16 cellular contexts compared by ENCODE assay signal in the genomic region with DNA sequence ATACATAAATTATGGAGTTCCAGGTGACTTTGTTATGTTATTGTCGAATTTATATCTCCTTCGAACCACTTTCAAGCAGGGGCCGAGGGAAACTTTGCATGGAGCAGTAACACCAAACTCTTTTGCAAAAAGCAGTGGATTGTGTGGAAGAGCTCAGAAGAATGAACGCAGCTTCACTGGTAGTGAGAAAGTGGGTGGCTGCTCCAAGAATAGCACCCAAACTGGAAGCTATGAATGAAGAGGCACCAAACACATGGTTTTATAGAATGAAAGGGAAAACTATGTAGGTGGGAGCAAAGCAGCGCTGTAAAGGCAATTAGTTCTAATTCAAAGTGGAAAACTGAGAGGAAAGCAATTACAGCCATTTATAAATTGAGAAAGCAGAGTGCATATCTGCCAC.
DNase-seq lines count a peak whose midpoint lies in the region; ATAC-seq and TF ChIP-seq lines count a peak whose summit lies in the region.
"Had no signal": no experiment of that assay in that cellular context is flagged by ENCODE, and none has a peak within 500 bp of the region (broad histone marks: within the 10 kb centered on the region; RNA-seq: fewer than 3 reads in every experiment).

No MANE protein-coding gene starts in this region.

- peak overlapping the region; percentile 68 for H2AK5ac ChIP-seq in mesenchymal stem cell (ENCODE audit: low read length, severe bottlenecking)

- H3K4me2 ChIP-seq in GM23338 (no peak overlapping the region), mesenchymal stem cell (ENCODE audit: low read length, poor library complexity, severe bottlenecking) (no peak overlapping the region)
- H3K4me2 ChIP-seq: BLaER1 had no signal

- no peak overlapping the region for H4K91ac ChIP-seq in mesenchymal stem cell (ENCODE audit: low read length)

- H3K36me3 Mint-ChIP-seq in GM23338 (ENCODE audit: low read depth), result peaks cover 17% of the 10 kb centered on the region; the same call in 2 of the 3 replicates
- no peaks in the 10 kb centered on the region for H3K36me3 Mint-ChIP-seq in T-helper 2 cell treated with Interferon-gamma antibody and Interleukin-4, amounts not matched to agents 5 μg/mL and 100 μg/mL, for 36 hours (ENCODE audit: low read depth)
- H3K36me3 Mint-ChIP-seq: CD4-positive, CD25-positive, alpha-beta regulatory T cell; CD8-positive, alpha-beta T cell had no signal

- H3K4me3 ChIP-seq in GM23338, result no peak overlapping the region
- H3K4me3 ChIP-seq in HUES48 (ENCODE audit: low read depth, low read length), result no peak overlapping the region
- H3K4me3 ChIP-seq in mesenchymal stem cell (ENCODE audit: insufficient read depth in 1 of 2, low read depth in 1 of 2, low read length in 2 of 2), result no peak overlapping the region
- H3K4me3 ChIP-seq: BLaER1 had no signal

- no peak overlapping the region for H2BK120ac ChIP-seq in mesenchymal stem cell (ENCODE audit: low read depth, low read length)

- peak overlapping the region; percentile 49; the same call in 1 of the 2 replicates for H3K27ac Mint-ChIP-seq in GM23338
- no peak overlapping the region for H3K27ac Mint-ChIP-seq in T-helper 2 cell treated with Interferon-gamma antibody and Interleukin-4, amounts not matched to agents 5 μg/mL and 100 μg/mL, for 36 hours
- H3K27ac Mint-ChIP-seq: B cell; CD4-positive, CD25-positive, alpha-beta regulatory T cell; CD8-positive, alpha-beta T cell had no signal

- H2BK5ac ChIP-seq in mesenchymal stem cell (ENCODE audit: low read depth, low read length, poor library complexity, severe bottlenecking), result no peak overlapping the region

- no peak overlapping the region for H2AFZ ChIP-seq in GM23338
- H2AFZ ChIP-seq in mesenchymal stem cell (ENCODE audit: low read depth, low read length), result no peak overlapping the region

- no peak for TF ChIP-seq CTCF in GM23338 (conservative IDR thresholded peaks at IDR 0.05; ENCODE audit: low read depth in 2 of 2)

- H3K9me3 ChIP-seq in HUES48 (ENCODE audit: control insufficient read depth, insufficient read depth, low read length) (no peaks in the 10 kb centered on the region), mesenchymal stem cell (ENCODE audit: control insufficient read depth, low read length) (no peaks in the 10 kb centered on the region)
- H3K9me3 ChIP-seq: BLaER1, Caco-2 had no signal

- H3K79me2 ChIP-seq in GM23338 (replicated peaks; ENCODE audit: insufficient read depth), result peaks cover 19% of the 10 kb centered on the region; the same call in 1 of the 2 replicates

- H3K9me3 Mint-ChIP-seq in GM23338, result no peaks in the 10 kb centered on the region
- no peaks in the 10 kb centered on the region for H3K9me3 Mint-ChIP-seq in T-helper 2 cell treated with Interferon-gamma antibody and Interleukin-4, amounts not matched to agents 5 μg/mL and 100 μg/mL, for 36 hours
- H3K9me3 Mint-ChIP-seq: CD4-positive, CD25-positive, alpha-beta regulatory T cell; CD8-positive, alpha-beta T cell had no signal

- no peak overlapping the region for H3K4me3 Mint-ChIP-seq in GM23338
- H3K4me3 Mint-ChIP-seq in T-helper 2 cell treated with Interferon-gamma antibody and Interleukin-4, amounts not matched to agents 5 μg/mL and 100 μg/mL, for 36 hours, result no peak overlapping the region
- H3K4me3 Mint-ChIP-seq: B cell; CD4-positive, CD25-positive, alpha-beta regulatory T cell; CD8-positive, alpha-beta T cell had no signal

- H3K23ac ChIP-seq in mesenchymal stem cell (ENCODE audit: low read length in 2 of 2), result no peak overlapping the region

- H3F3A ChIP-seq in GM23338 (replicated peaks; ENCODE audit: low read depth), result no peaks in the 10 kb centered on the region

- 98% methylated on average over 5 of the region's 5 CpGs for WGBS in mesenchymal stem cell

- H3K36me3 ChIP-seq in GM23338 (ENCODE audit: insufficient read depth) (no peaks in the 10 kb centered on the region), HUES48 (ENCODE audit: control insufficient read depth, insufficient read depth, low read length) (no peaks in the 10 kb centered on the region), mesenchymal stem cell (ENCODE audit: control insufficient read depth in 1 of 2, insufficient read depth in 2 of 2, low read depth in 1 of 2, low read length in 2 of 2) (no peaks in the 10 kb centered on the region)
- H3K36me3 ChIP-seq: BLaER1 had no signal

- H3K27me3 Mint-ChIP-seq in GM23338 (ENCODE audit: insufficient read depth, low read depth, poor library complexity), result peaks cover 5% of the 10 kb centered on the region
- H3K27me3 Mint-ChIP-seq in T-helper 2 cell treated with Interferon-gamma antibody and Interleukin-4, amounts not matched to agents 5 μg/mL and 100 μg/mL, for 36 hours (ENCODE audit: low read depth), result no peaks in the 10 kb centered on the region
- H3K27me3 Mint-ChIP-seq: CD4-positive, CD25-positive, alpha-beta regulatory T cell had no signal

- H3K4me1 ChIP-seq in GM23338 (ENCODE audit: insufficient read depth) (peaks cover 35% of the 10 kb centered on the region), HUES48 (ENCODE audit: control insufficient read depth, insufficient read depth, low read length) (peaks cover 47% of the 10 kb centered on the region), mesenchymal stem cell (ENCODE audit: control insufficient read depth, insufficient read depth, low read depth, low read length) (peaks cover 7% of the 10 kb centered on the region)
- H3K4me1 ChIP-seq: BLaER1, Caco-2 had no signal

- H4K20me1 ChIP-seq in GM23338 (replicated peaks; ENCODE audit: insufficient read depth), result no peaks in the 10 kb centered on the region
- H4K20me1 ChIP-seq: BLaER1 had no signal

- H3K18ac ChIP-seq in mesenchymal stem cell (ENCODE audit: low read depth in 1 of 2, low read length in 2 of 2), result no peak overlapping the region

- no peak for ATAC-seq in GM23338
- ATAC-seq in left lobe of liver, result no peak
- ATAC-seq: CD8-positive, alpha-beta T cell had no signal

- no peak overlapping the region for H3K4ac ChIP-seq in mesenchymal stem cell (ENCODE audit: low read depth in 1 of 2, low read length in 2 of 2)

- H3K14ac ChIP-seq in mesenchymal stem cell (ENCODE audit: low read length in 2 of 2), result no peak overlapping the region

- no peak overlapping the region for H4K8ac ChIP-seq in mesenchymal stem cell (ENCODE audit: low read length)

- H2BK15ac ChIP-seq in mesenchymal stem cell (ENCODE audit: low read depth, poor library complexity, severe bottlenecking), result no peak overlapping the region

- peaks cover 4% of the 10 kb centered on the region for H3K79me1 ChIP-seq in mesenchymal stem cell (replicated peaks; ENCODE audit: low read length, poor library complexity, severe bottlenecking)

- DNase-seq in GM23338 (ENCODE audit: low spot score) (no peak), mesenchymal stem cell (no peak), SW 1271 (lab: John Stamatoyannopoulos, UW) (no peak), left lobe of liver (ENCODE audit: low spot score) (no peak)
- DNase-seq in T-helper 2 cell treated with Interferon-gamma antibody and Interleukin-4, amounts not matched to agents 5 μg/mL and 100 μg/mL, for 36 hours (ENCODE audit: low spot score), result no peak
- DNase-seq: Caco-2; CD4-positive, CD25-positive, alpha-beta regulatory T cell; CD8-positive, alpha-beta T cell; DMS153; DND-41; GOT3; HCEC 1CT had no signal

- peaks cover 78% of the 10 kb centered on the region for H3K4me1 Mint-ChIP-seq in GM23338
- no peaks in the 10 kb centered on the region for H3K4me1 Mint-ChIP-seq in T-helper 2 cell treated with Interferon-gamma antibody and Interleukin-4, amounts not matched to agents 5 μg/mL and 100 μg/mL, for 36 hours (ENCODE audit: low read depth)
- H3K4me1 Mint-ChIP-seq: B cell; CD4-positive, CD25-positive, alpha-beta regulatory T cell had no signal

- H3K9me2 ChIP-seq in GM23338 (ENCODE audit: insufficient read depth), result no peaks in the 10 kb centered on the region

- H2BK12ac ChIP-seq in mesenchymal stem cell (ENCODE audit: low read length in 2 of 2), result no peak overlapping the region

- H3K9ac ChIP-seq in HUES48 (ENCODE audit: low read depth, low read length) (no peak overlapping the region), mesenchymal stem cell (ENCODE audit: low read length) (no peak overlapping the region)
- H3K9ac ChIP-seq: BLaER1 had no signal

- H3K27me3 ChIP-seq in GM23338 (ENCODE audit: insufficient read depth) (no peaks in the 10 kb centered on the region), HUES48 (ENCODE audit: control insufficient read depth, insufficient read depth, low read length) (no peaks in the 10 kb centered on the region), mesenchymal stem cell (ENCODE audit: control insufficient read depth in 1 of 2, insufficient read depth in 1 of 2, low read length in 2 of 2) (no peaks in the 10 kb centered on the region)
- H3K27me3 ChIP-seq: BLaER1 had no signal

- H3K27ac ChIP-seq in GM23338 (ENCODE audit: low read depth) (0 out of 2 replicates have a peak overlapping the region, but pooled peaks have one; percentile 15), HUES48 (ENCODE audit: low read depth, low read length) (peak overlapping the region; percentile 10), mesenchymal stem cell (ENCODE audit: low read length, poor library complexity, severe bottlenecking) (no peak overlapping the region)
- H3K27ac ChIP-seq: BLaER1, C4-2B had no signal

TF ChIP-seq in GM23338, 12 proteins besides CTCF, POLR2A, EP300 and RAD21 (continues in another document):
- TF ChIP-seq EZH2 (IDR thresholded peaks at IDR 0.05; ENCODE audit: low read depth, unreplicated experiment), result no peak
